In the genomic region with DNA sequence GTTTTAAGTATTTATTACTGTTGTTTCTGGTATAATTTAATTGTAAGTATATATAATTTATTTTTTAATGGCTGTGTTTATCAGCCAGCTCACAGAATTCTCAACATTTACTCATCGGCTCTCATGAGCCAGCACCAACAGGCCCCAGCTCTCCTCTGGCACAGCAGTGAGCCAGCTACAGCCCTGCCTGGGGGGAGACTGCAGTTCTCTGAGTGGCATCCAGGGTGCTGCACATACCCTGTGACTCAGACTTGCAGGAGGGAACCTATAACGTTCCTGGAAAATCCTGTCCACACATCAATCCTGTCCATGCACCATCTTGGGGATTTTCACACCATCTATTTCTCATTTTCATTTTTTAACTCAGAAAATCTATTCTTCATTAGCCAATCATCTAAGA, we compare ENCODE assay signal across 10 cellular contexts. TPM values are rescaled to one million over a fixed set of nuclear protein-coding genes. Genes with fewer than 3 reads are reported as not detected.
A peak's percentile ranks its signal among the peaks of the same experiment; 100 is the strongest.
DNase-seq lines count a peak whose midpoint lies in the region; ATAC-seq and TF ChIP-seq lines count a peak whose summit lies in the region.
"Had no signal": no experiment of that assay in that cellular context is flagged by ENCODE, and none has a peak within 500 bp of the region (broad histone marks: within the 10 kb centered on the region; RNA-seq: fewer than 3 reads in every experiment).

No MANE protein-coding gene starts in this region.

- in situ Hi-C loops in SK-MEL-5 (cut with HindIII; ENCODE audit: low pct_unique_long_range_greater_than_20kb, low sequenced_read_pairs) = no loop called here

- H3K27me3 ChIP-seq in stomach smooth muscle (ENCODE audit: control insufficient read depth in 1 of 2, insufficient read depth in 2 of 2, low read length in 2 of 2) = no peaks in the 10 kb centered on the region

- TF ChIP-seq CTCF in fibroblast of pulmonary artery (IDR thresholded peaks at IDR 0.05; ENCODE audit: low read length, missing control alignments) = peak; percentile 4

- H3K4me1 ChIP-seq in stomach smooth muscle (ENCODE audit: control insufficient read depth, insufficient read depth, low read length) = peaks cover 22% of the 10 kb centered on the region

- H3K27ac ChIP-seq in stomach smooth muscle (ENCODE audit: low read length) = peak overlapping the region; percentile 91

- H3K9ac ChIP-seq in stomach smooth muscle (ENCODE audit: low read length in 2 of 2) = peak overlapping the region; percentile 57 to 64

- H3K36me3 ChIP-seq in stomach smooth muscle (ENCODE audit: control insufficient read depth in 2 of 2, insufficient read depth in 2 of 2, low read length in 2 of 2) = no peaks in the 10 kb centered on the region

- H3K9me3 ChIP-seq in stomach smooth muscle (ENCODE audit: control insufficient read depth in 2 of 2, low read length in 2 of 2) = no peaks in the 10 kb centered on the region

- no peak for ATAC-seq in HG03457 (IDR thresholded peaks at IDR 0.05; ENCODE audit: unreplicated experiment)

- DNase-seq in NCI-H1092 treated with DMSO at 0.1 percent for 48 hours (lab: John Stamatoyannopoulos, UW) (peak; percentile 18), NCI-H1092 (lab: John Stamatoyannopoulos, UW) (no peak), SK-MEL-5 (ENCODE audit: low read depth, low spot score) (peak; percentile 30), fibroblast of pulmonary artery (ENCODE audit: low read depth) (no peak), AG08395 (ENCODE audit: low spot score) (no peak), NCI-H2029 (lab: John Stamatoyannopoulos, UW) (no peak)
- DNase-seq: activated CD4-positive, alpha-beta T cell treated with anti-CD3 and anti-CD28 coated beads, Interleukin-2, amount 10 ng/mL, durations not matched to agents 7 days and 5 days; Kasumi-1 had no signal

- H3K4me3 ChIP-seq in fibroblast of pulmonary artery (replicated peaks; ENCODE audit: low read depth, low read length) (no peak overlapping the region), stomach smooth muscle (ENCODE audit: low read length in 2 of 2) (no peak overlapping the region)

RNA-seq across cellular contexts. Expression of a gene that starts 36.5 kb away (rescaled TPM):
- 0.16 and 0.42 TPM in 2 replicates for total RNA-seq in SK-MEL-5 (2014; rRNA removed; shearing (Covaris generic))
- 0.35 and 0.94 TPM in 2 replicates for polyA plus RNA-seq in SK-MEL-5 (2015; cell fraction: cytosol; rRNA removed)
- polyA plus RNA-seq in SK-MEL-5 (2015; cell fraction: nucleus; rRNA removed) = 0.10 TPM in 1 of 2 replicates, not detected in the other
- total RNA-seq: activated CD4-positive, alpha-beta T cell treated with anti-CD3 and anti-CD28 coated beads, Interleukin-2, amount 10 ng/mL, durations not matched to agents 7 days and 5 days had no signal

Comparison
In these comparisons a context has a peak if more than half of its experiments do, and no peak if none do; other contexts are left out.
1. DNase-seq: peak in NCI-H1092 treated with DMSO at 0.1 percent for 48 hours (single experiment) and SK-MEL-5 (single experiment); none in NCI-H1092 (single experiment), fibroblast of pulmonary artery (single experiment), AG08395 (single experiment) and NCI-H2029 (single experiment).